1 cellular context compared by ENCODE assay signal in genomic region chr16:20803561-20804214, GRCh38.
TF ChIP-seq lines count a peak whose summit lies in the region.

No MANE protein-coding gene starts in this region.

TF ChIP-seq in HepG2, 621 proteins besides CTCF, POLR2A, EP300 and RAD21 (continued from another document and continues in another):
- TF ChIP-seq ZMAT3 (CRISPR knock-in tag; conservative IDR thresholded peaks at IDR 0.05) = no peak
- TF ChIP-seq ZNF614 (CRISPR knock-in tag; IDR thresholded peaks at IDR 0.05; ENCODE audit: borderline replicate concordance) = peak; percentile 71; the same call in 1 of the 2 replicates
- 0 out of 2 replicates have a peak, but pooled peaks have one; percentile 23 for TF ChIP-seq ZNF143 (CRISPR knock-in tag; IDR thresholded peaks at IDR 0.05)
- TF ChIP-seq FOXC1 (CRISPR knock-in tag; IDR thresholded peaks at IDR 0.05; ENCODE audit: borderline replicate concordance) = peak; percentile 66; the same call in 1 of the 2 replicates
- TF ChIP-seq SNAI1 (CRISPR knock-in tag; IDR thresholded peaks at IDR 0.05; ENCODE audit: borderline replicate concordance) = peak; percentile 60; the same call in 1 of the 2 replicates
- peak; percentile 17; the same call in 1 of the 2 replicates for TF ChIP-seq THAP11 (CRISPR knock-in tag; IDR thresholded peaks at IDR 0.05)
- TF ChIP-seq AKNA (CRISPR knock-in tag; IDR thresholded peaks at IDR 0.05; ENCODE audit: borderline replicate concordance) = no peak
- no peak for TF ChIP-seq CBFB (CRISPR knock-in tag; IDR thresholded peaks at IDR 0.05)
- TF ChIP-seq GTF3A (CRISPR knock-in tag; conservative IDR thresholded peaks at IDR 0.05) = no peak
- TF ChIP-seq ZNF367 (CRISPR knock-in tag; IDR thresholded peaks at IDR 0.05; ENCODE audit: borderline replicate concordance) = no peak
- peak; percentile 45; the same call in 1 of the 2 replicates for TF ChIP-seq ATF2 (CRISPR knock-in tag; IDR thresholded peaks at IDR 0.05)
- TF ChIP-seq ZBTB25 (CRISPR knock-in tag; IDR thresholded peaks at IDR 0.05) = 0 out of 2 replicates have a peak, but pooled peaks have one; percentile 43
- TF ChIP-seq HOXA3 (CRISPR knock-in tag; IDR thresholded peaks at IDR 0.05) = peak; percentile 85; the same call in 1 of the 2 replicates
- TF ChIP-seq ZNF768 (CRISPR knock-in tag; IDR thresholded peaks at IDR 0.05) = no peak
- TF ChIP-seq ZNF136 (CRISPR knock-in tag; IDR thresholded peaks at IDR 0.05; ENCODE audit: low read depth) = peak; percentile 80; the same call in 1 of the 2 replicates
- no peak for TF ChIP-seq CCAR2 (optimal IDR thresholded peaks at IDR 0.05; ENCODE audit: low read depth, low read length)
- 0 out of 4 replicates have a peak, but pooled peaks of 1 of the 2 experiments have one; percentile 26 for TF ChIP-seq KLF16 (CRISPR knock-in tag; IDR thresholded peaks at IDR 0.05)
- TF ChIP-seq ZNF484 (CRISPR knock-in tag; IDR thresholded peaks at IDR 0.05; ENCODE audit: borderline replicate concordance, low read depth) = no peak
- TF ChIP-seq NFYC (CRISPR knock-in tag; IDR thresholded peaks at IDR 0.05) = 0 out of 2 replicates have a peak, but pooled peaks have one; percentile 26
- no peak for TF ChIP-seq ATM (IDR thresholded peaks at IDR 0.05; ENCODE audit: borderline replicate concordance)
- TF ChIP-seq TFDP1 (CRISPR knock-in tag; IDR thresholded peaks at IDR 0.05; ENCODE audit: borderline replicate concordance) = peak; percentile 23; the same call in 1 of the 2 replicates
- TF ChIP-seq IKZF5 (CRISPR knock-in tag; IDR thresholded peaks at IDR 0.05) = peak; percentile 58
- TF ChIP-seq ZEB1 (IDR thresholded peaks at IDR 0.05; ENCODE audit: insufficient replicate concordance, low read depth) = peak; percentile 86
- peak; percentile 75; the same call in 1 of the 2 replicates for TF ChIP-seq KAT7 (CRISPR knock-in tag; IDR thresholded peaks at IDR 0.05; ENCODE audit: borderline replicate concordance)
- TF ChIP-seq ZBTB7B (CRISPR knock-in tag; IDR thresholded peaks at IDR 0.05) = peak; percentile 77
- no peak; the same call in 1 of the 2 replicates for TF ChIP-seq ZFP37 (CRISPR knock-in tag; IDR thresholded peaks at IDR 0.05; ENCODE audit: borderline replicate concordance)
- no peak for TF ChIP-seq SUZ12 (IDR thresholded peaks at IDR 0.05; ENCODE audit: low read depth, low read length)
- peak; percentile 62; the same call in 1 of the 2 replicates for TF ChIP-seq ZNF564 (CRISPR knock-in tag; IDR thresholded peaks at IDR 0.05)
- no peak; the same call in 1 of the 2 replicates for TF ChIP-seq ZHX2 (IDR thresholded peaks at IDR 0.05; ENCODE audit: low read depth)
- TF ChIP-seq ZHX2 (CRISPR knock-in tag; IDR thresholded peaks at IDR 0.05; ENCODE audit: borderline replicate concordance) = 0 out of 2 replicates have a peak, but pooled peaks have one; percentile 45
- peak; percentile 93 for TF ChIP-seq SMYD3 (CRISPR knock-in tag; IDR thresholded peaks at IDR 0.05)
- peak; percentile 95 for TF ChIP-seq ZNF609 (CRISPR knock-in tag; IDR thresholded peaks at IDR 0.05; ENCODE audit: borderline replicate concordance)
- TF ChIP-seq ZBTB34 (CRISPR knock-in tag; IDR thresholded peaks at IDR 0.05) = peak; percentile 92; the same call in 1 of the 2 replicates
- TF ChIP-seq ZNF549 (CRISPR knock-in tag; IDR thresholded peaks at IDR 0.05) = no peak
- peak; percentile 56; the same call in 1 of the 2 replicates for TF ChIP-seq CEBPB (IDR thresholded peaks at IDR 0.05; ENCODE audit: borderline replicate concordance, low read depth, low read length)
- no peak for TF ChIP-seq REL (CRISPR knock-in tag; conservative IDR thresholded peaks at IDR 0.05)
